Comparison of ENCODE assay signal across 8 cellular contexts in the genomic region with DNA sequence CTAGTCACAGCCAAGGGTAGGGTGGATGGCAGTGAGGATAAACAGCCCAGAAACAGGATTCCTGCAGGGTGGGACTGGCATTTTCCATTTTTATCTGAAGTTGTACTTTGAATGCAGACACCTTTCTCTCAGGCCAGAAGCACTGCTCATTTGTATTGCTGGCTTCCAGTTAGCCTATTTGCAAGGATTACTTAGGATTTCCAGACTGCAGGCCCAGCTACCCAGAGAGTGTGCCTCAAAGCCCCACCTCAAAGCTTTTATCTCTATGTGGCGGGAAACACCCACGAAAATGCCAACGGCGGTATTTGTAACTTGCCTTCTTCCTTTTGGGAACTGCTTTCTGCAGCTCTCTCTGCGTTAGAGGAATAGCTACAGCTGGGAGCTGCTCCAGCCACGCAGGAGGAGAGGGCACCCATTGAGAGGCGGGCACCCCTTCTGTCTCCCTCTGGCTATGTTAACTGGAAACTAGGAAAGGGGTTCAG.
DNase-seq lines count a peak whose midpoint lies in the region; ATAC-seq and TF ChIP-seq lines count a peak whose summit lies in the region.

No MANE protein-coding gene starts in this region.

- no peaks in the 10 kb centered on the region for H3K9me3 ChIP-seq in SJSA1 (replicated peaks)
- H3K9me3 ChIP-seq in lower lobe of right lung = no peaks in the 10 kb centered on the region
- no peaks in the 10 kb centered on the region for H3K9me3 ChIP-seq in thymus (ENCODE audit: control insufficient read depth)

- H3K4me1 ChIP-seq in SJSA1 (replicated peaks) (peaks cover 42% of the 10 kb centered on the region), lower lobe of right lung (peaks cover 61% of the 10 kb centered on the region), thymus (ENCODE audit: control insufficient read depth, insufficient read depth, low read length) (peaks cover 35% of the 10 kb centered on the region)

- H3K36me3 ChIP-seq in SJSA1 (no peaks in the 10 kb centered on the region), lower lobe of right lung (no peaks in the 10 kb centered on the region), thymus (ENCODE audit: control insufficient read depth, insufficient read depth) (no peaks in the 10 kb centered on the region)

- 14% methylated on average over 7 of the region's 7 CpGs for WGBS in thymus

- intact Hi-C loops in lower lobe of right lung (cut with DNase I) = loop anchor here (10.0 kb wide), 1 partner anchor 60 kb away; no protein-coding TSS in a partner anchor

- H3K27ac ChIP-seq in SJSA1 = peak overlapping the region; percentile 91
- H3K27ac ChIP-seq in lower lobe of right lung = peak overlapping the region; percentile 96
- peak overlapping the region; percentile 95 for H3K27ac ChIP-seq in thymus (ENCODE audit: low read depth)

- DNase-seq in activated CD4-positive, CD25-positive, alpha-beta regulatory T cell treated with anti-CD3 and anti-CD28 coated beads, Interleukin-2, amount 50 U/mL, for 72 hours = peak; percentile 52
- DNase-seq in activated CD4-positive, CD25-positive, alpha-beta regulatory T cell (lab: John Stamatoyannopoulos, UW) = no peak
- DNase-seq in SJSA1 (ENCODE audit: low read depth in 1 of 2, low spot score in 2 of 2) (no peak), choroid plexus epithelial cell (ENCODE audit: low read depth) (peak; percentile 44), lower lobe of right lung (no peak), DMS153 (lab: John Stamatoyannopoulos, UW) (no peak)

- H3K4me3 ChIP-seq in SJSA1 = peak overlapping the region; percentile 30
- peak overlapping the region; percentile 54 for H3K4me3 ChIP-seq in choroid plexus epithelial cell (ENCODE audit: low read depth, low read length)
- peak overlapping the region; percentile 57 for H3K4me3 ChIP-seq in lower lobe of right lung
- H3K4me3 ChIP-seq in thymus (ENCODE audit: low read length) = peak overlapping the region; percentile 61

- TF ChIP-seq CTCF in choroid plexus epithelial cell (conservative IDR thresholded peaks at IDR 0.05; ENCODE audit: low read depth, low read length) (no peak), lower lobe of right lung (IDR thresholded peaks at IDR 0.05) (no peak)

- H3K27me3 ChIP-seq in SJSA1 (replicated peaks) = no peaks in the 10 kb centered on the region
- no peaks in the 10 kb centered on the region for H3K27me3 ChIP-seq in lower lobe of right lung (ENCODE audit: low read depth)
- no peaks in the 10 kb centered on the region for H3K27me3 ChIP-seq in thymus (ENCODE audit: control insufficient read depth, insufficient read depth)

- ATAC-seq in lower lobe of right lung (peak; percentile 1 to 25), esophagus mucosa (no peak)

Comparison
In these comparisons a context has a peak if more than half of its experiments do, and no peak if none do; other contexts are left out.
1. DNase-seq: peak in activated CD4-positive, CD25-positive, alpha-beta regulatory T cell treated with anti-CD3 and anti-CD28 coated beads, Interleukin-2, amount 50 U/mL, for 72 hours (single experiment) and choroid plexus epithelial cell (single experiment); none in activated CD4-positive, CD25-positive, alpha-beta regulatory T cell (0 of 4), SJSA1 (0 of 2), lower lobe of right lung (single experiment) and DMS153 (single experiment).
2. Peak in every context shown above with its lines, with median percentiles within 50 percentile points of each other: H3K27ac ChIP-seq and H3K4me3 ChIP-seq.